In genomic region chr7:149799397-149800168, GRCh38 we compare ENCODE assay signal across 8 cellular contexts. TPM values are rescaled to one million over a fixed set of nuclear protein-coding genes. Genes with fewer than 3 reads are reported as not detected.
DNase-seq lines count a peak whose midpoint lies in the region; ATAC-seq, FAIRE-seq and TF ChIP-seq lines count a peak whose summit lies in the region.

No MANE protein-coding gene starts in this region.

- POLR2A ChIA-PET in BJ (lab: Charles Lee), result no interaction called here
- POLR2A ChIA-PET in HEK293T (lab: Yijun Ruan, JAX), result interaction anchor here (1.0 kb wide), 1 partner anchor 137 kb away, joined by 3 read pairs; no protein-coding TSS in a partner anchor
- POLR2A ChIA-PET in endothelial cell of umbilical vein (lab: Charles Lee), result no interaction called here

- H3K4me3 ChIP-seq in BJ (ENCODE audit: low read depth, low read length) (no peak overlapping the region), endothelial cell of umbilical vein (replicated peaks in 1 of 3; ENCODE audit: insufficient read depth in 1 of 3, low read depth in 1 of 3, low read length in 3 of 3) (no peak overlapping the region)

- no peak overlapping the region for H3K4me2 ChIP-seq in endothelial cell of umbilical vein (ENCODE audit: insufficient read depth, low read length)

- no peaks in the 10 kb centered on the region for H3K9me3 ChIP-seq in endothelial cell of umbilical vein (replicated peaks; ENCODE audit: control insufficient read depth, insufficient read depth, low read length)

- FAIRE-seq in endothelial cell of umbilical vein (lab: Jason Lieb, UNC) (no peak), urothelium cell line (lab: Jason Lieb, UNC) (no peak)

- H2AFZ ChIP-seq in endothelial cell of umbilical vein (ENCODE audit: low read depth, low read length), result no peak overlapping the region

- H4K20me1 ChIP-seq in endothelial cell of umbilical vein (replicated peaks; ENCODE audit: control insufficient read depth, extremely low read depth, insufficient read depth, low read length), result no peaks in the 10 kb centered on the region

- peak; percentile 16; the same call in 1 of the 2 replicates for TF ChIP-seq CTCF in BJ (IDR thresholded peaks at IDR 0.05; ENCODE audit: insufficient read depth, low read depth, low read length)
- peak; percentile 29 to 36 for TF ChIP-seq CTCF in endothelial cell of umbilical vein (IDR thresholded peaks at IDR 0.05; ENCODE audit: extremely low read depth in 1 of 2, insufficient read depth in 1 of 2, low read depth in 1 of 2, low read length in 2 of 2)

- H3K9ac ChIP-seq in endothelial cell of umbilical vein (replicated peaks; ENCODE audit: extremely low read depth, insufficient read depth, low read length), result no peak overlapping the region

- H3K27me3 ChIP-seq in BJ (ENCODE audit: control insufficient read depth, insufficient read depth, low read length) (no peaks in the 10 kb centered on the region; the same call in none of the 2 replicates), endothelial cell of umbilical vein (ENCODE audit: control insufficient read depth in 2 of 2, insufficient read depth in 2 of 2, low read length in 2 of 2) (no peaks in the 10 kb centered on the region)

- intact Hi-C loops in endothelial cell of umbilical vein (cut with micrococcal nuclease), result loop anchor here (1.0 kb wide), 1 partner anchor 137 kb away; no protein-coding TSS in a partner anchor

- no peak for TF ChIP-seq POLR2A in endothelial cell of umbilical vein (IDR thresholded peaks at IDR 0.05; ENCODE audit: low read depth, low read length)

- H3K79me2 ChIP-seq in endothelial cell of umbilical vein (ENCODE audit: control insufficient read depth, insufficient read depth, low read length), result no peaks in the 10 kb centered on the region

- no peak for ATAC-seq in GM18498 (IDR thresholded peaks at IDR 0.05; ENCODE audit: unreplicated experiment)

- CTCF ChIA-PET in BJ (lab: Yijun Ruan, JAX), result interaction anchor here (1.0 to 1.5 kb wide), 4 partner anchors 36 to 57 kb away, joined by 3 to 6 read pairs (median 4); partner anchors contain the start of gene ZNF862
- CTCF ChIA-PET in HEK293T (lab: Yijun Ruan, JAX), result interaction anchor here (0.6 to 4.0 kb wide), 10 partner anchors 9 to 174 kb away, joined by 3 to 30 read pairs (median 4); no protein-coding TSS in a partner anchor
- CTCF ChIA-PET in endothelial cell of umbilical vein (lab: Charles Lee), result interaction anchor here (0.6 to 4.6 kb wide), 10 partner anchors 22 to 490 kb away, joined by 3 to 47 read pairs (median 4); no protein-coding TSS in a partner anchor

- DNase-seq in BJ (ENCODE audit: low read depth) (no peak), HEK293T (ENCODE audit: extremely low spot score) (peak; percentile 78), endothelial cell of umbilical vein (ENCODE audit: low read depth, low spot score) (no peak), RKO (ENCODE audit: low spot score) (no peak), urothelium cell line (ENCODE audit: low spot score) (no peak)
- DNase-seq in activated CD4-positive, alpha-beta T cell treated with anti-CD3 and anti-CD28 coated beads for 48 hours, result peak; percentile 70
- peak; percentile 65 to 66 for DNase-seq in stimulated activated CD4-positive, alpha-beta T cell treated with anti-CD3 and anti-CD28 coated beads, Interleukin-2, amount 100 ng/mL, for 24 hours

- H3K9me1 ChIP-seq in endothelial cell of umbilical vein (replicated peaks; ENCODE audit: control insufficient read depth, extremely low read depth, insufficient read depth, low read length), result no peaks in the 10 kb centered on the region

- H3K36me3 ChIP-seq in BJ (ENCODE audit: control insufficient read depth, insufficient read depth, low read length) (no peaks in the 10 kb centered on the region), endothelial cell of umbilical vein (ENCODE audit: control insufficient read depth in 2 of 2, extremely low read depth in 1 of 2, insufficient read depth in 2 of 2, low read length in 2 of 2) (no peaks in the 10 kb centered on the region)

- H3K27ac ChIP-seq in endothelial cell of umbilical vein (ENCODE audit: insufficient read depth, low read depth, low read length), result no peak overlapping the region

- no TSS peak for BruUV-seq in endothelial cell of umbilical vein (replicated peaks; lab: Mats Ljungman, UMichigan)

- no peaks in the 10 kb centered on the region for H3K4me1 ChIP-seq in endothelial cell of umbilical vein (ENCODE audit: control insufficient read depth, extremely low read depth, insufficient read depth, low read length)

- dilution Hi-C loops in endothelial cell of umbilical vein (cut with MboI; ENCODE audit: extremely low pct_ligation_motif_present, low sequenced_read_pairs), result no loop called here

TF ChIP-seq in HEK293T, 16 proteins besides CTCF, POLR2A, EP300 and RAD21:
- no peak for TF ChIP-seq FOXM1 (IDR thresholded peaks at IDR 0.05; ENCODE audit: borderline replicate concordance)
- no peak for TF ChIP-seq PKNOX1 (IDR thresholded peaks at IDR 0.05)
- no peak for TF ChIP-seq ELF4 (IDR thresholded peaks at IDR 0.05)
- no peak for TF ChIP-seq ARNT (IDR thresholded peaks at IDR 0.05)
- TF ChIP-seq FOXK2 (IDR thresholded peaks at IDR 0.05), result no peak
- TF ChIP-seq BHLHE40 (IDR thresholded peaks at IDR 0.05; ENCODE audit: borderline replicate concordance), result no peak
- no peak for TF ChIP-seq CTBP1 (IDR thresholded peaks at IDR 0.05; ENCODE audit: borderline replicate concordance)
- TF ChIP-seq FOXA1 (IDR thresholded peaks at IDR 0.05), result no peak
- TF ChIP-seq HDGF (IDR thresholded peaks at IDR 0.05; ENCODE audit: borderline replicate concordance), result no peak

TF ChIP-seq in endothelial cell of umbilical vein, 7 proteins besides CTCF, POLR2A, EP300 and RAD21:
- TF ChIP-seq MYC (IDR thresholded peaks at IDR 0.05; ENCODE audit: low read depth, low read length), result no peak
- TF ChIP-seq POLR2AphosphoS5 (IDR thresholded peaks at IDR 0.05; ENCODE audit: insufficient read depth, low read depth, low read length), result no peak
- no peak for TF ChIP-seq MAX (IDR thresholded peaks at IDR 0.05; ENCODE audit: insufficient read depth, insufficient read length)
- no peak for TF ChIP-seq FOS (IDR thresholded peaks at IDR 0.05; ENCODE audit: borderline replicate concordance, insufficient read depth, low read length)
- TF ChIP-seq EZH2 (IDR thresholded peaks at IDR 0.05; ENCODE audit: borderline replicate concordance, low read depth, low read length, severe bottlenecking), result no peak
- TF ChIP-seq GATA2 (IDR thresholded peaks at IDR 0.05; ENCODE audit: insufficient read depth, insufficient read length, low read depth, low read length), result no peak
- no peak for TF ChIP-seq JUN (IDR thresholded peaks at IDR 0.05; ENCODE audit: borderline replicate concordance, insufficient read depth, insufficient read length, low read depth)

RNA-seq across cellular contexts. Expression of gene ZNF467, which starts 26.2 kb away (rescaled TPM):
- polyA plus RNA-seq in BJ (2011; rRNA removed) (0.92 and 1.6 TPM in 2 replicates), endothelial cell of umbilical vein (4.2 and 4.7 TPM in 2 replicates)
- polyA minus RNA-seq in BJ (2011; rRNA and poly(A)+ RNA removed), result 0.36 and 0.47 TPM in 2 replicates
- 6.5 and 8.9 TPM in 2 replicates for total RNA-seq in endothelial cell of umbilical vein
- 3.2 and 4.0 TPM in 2 replicates for polyA plus RNA-seq in endothelial cell of umbilical vein (2011; cell fraction: cytosol; rRNA removed)
- 8.3 and 9.4 TPM in 2 replicates for polyA plus RNA-seq in endothelial cell of umbilical vein (2011; cell fraction: nucleus; rRNA removed)
- 1.5 and 4.6 TPM in 2 replicates for polyA plus RNA-seq in endothelial cell of umbilical vein (2012)
- 1.4 and 1.5 TPM in 2 replicates for polyA minus RNA-seq in endothelial cell of umbilical vein
- not detected for polyA minus RNA-seq in endothelial cell of umbilical vein (2011; cell fraction: cytosol; rRNA and poly(A)+ RNA removed)
- polyA minus RNA-seq in endothelial cell of umbilical vein (2011; cell fraction: nucleus; rRNA and poly(A)+ RNA removed), result 0.82 and 2.0 TPM in 2 replicates

RNA-seq across cellular contexts. Expression of gene ZNF862, which starts 38.6 kb away (rescaled TPM):
- polyA plus RNA-seq in BJ (2011; rRNA removed) (15.7 and 20.4 TPM in 2 replicates), endothelial cell of umbilical vein (10.2 and 10.8 TPM in 2 replicates)
- polyA minus RNA-seq in BJ (2011; rRNA and poly(A)+ RNA removed), result 11.8 and 19.2 TPM in 2 replicates
- 7.2 and 14.7 TPM in 2 replicates for total RNA-seq in endothelial cell of umbilical vein
- 5.4 and 7.7 TPM in 2 replicates for polyA plus RNA-seq in endothelial cell of umbilical vein (2011; cell fraction: cytosol; rRNA removed)
- 63.7 and 69.7 TPM in 2 replicates for polyA plus RNA-seq in endothelial cell of umbilical vein (2011; cell fraction: nucleus; rRNA removed)
- 5.1 and 7.8 TPM in 2 replicates for polyA plus RNA-seq in endothelial cell of umbilical vein (2012)
- 20.1 and 28.7 TPM in 2 replicates for polyA minus RNA-seq in endothelial cell of umbilical vein
- polyA minus RNA-seq in endothelial cell of umbilical vein (2011; cell fraction: cytosol; rRNA and poly(A)+ RNA removed), result 0.51 TPM
- polyA minus RNA-seq in endothelial cell of umbilical vein (2011; cell fraction: nucleus; rRNA and poly(A)+ RNA removed), result 12.2 and 17.2 TPM in 2 replicates

Comparison
In these comparisons a context has a peak if more than half of its experiments do, and no peak if none do; other contexts are left out.
1. DNase-seq: peak in HEK293T (single experiment), activated CD4-positive, alpha-beta T cell treated with anti-CD3 and anti-CD28 coated beads for 48 hours (single experiment) and stimulated activated CD4-positive, alpha-beta T cell treated with anti-CD3 and anti-CD28 coated beads, Interleukin-2, amount 100 ng/mL, for 24 hours (2 of 2); none in BJ (single experiment), endothelial cell of umbilical vein (single experiment), RKO (single experiment) and urothelium cell line (single experiment).